In genomic region chr6:64889144-64889543, GRCh38 we compare ENCODE assay signal across 8 cellular contexts.
"Had no signal": no experiment of that assay in that cellular context is flagged by ENCODE, and none has a peak within 500 bp of the region (broad histone marks: within the 10 kb centered on the region; RNA-seq: fewer than 3 reads in every experiment).

No MANE protein-coding gene starts in this region.

- H3K27ac ChIP-seq: HL-60, KMS-11 had no signal

- DNase-seq: GOT3, H7, HCEC 1CT, IMR-90, Karpas-422, KBM-7 had no signal

- H3K9ac ChIP-seq: KMS-11 had no signal

- H3K4me2 ChIP-seq: KMS-11 had no signal
